In genomic region chr22:30001459-30001858, GRCh38 we compare ENCODE assay signal across 17 cellular contexts.
DNase-seq lines count a peak whose midpoint lies in the region; ATAC-seq and TF ChIP-seq lines count a peak whose summit lies in the region.
"Had no signal": no experiment of that assay in that cellular context is flagged by ENCODE, and none has a peak within 500 bp of the region (broad histone marks: within the 10 kb centered on the region; RNA-seq: fewer than 3 reads in every experiment).

No MANE protein-coding gene starts in this region.

- H3K9me3 ChIP-seq in mucosa of descending colon = no peaks in the 10 kb centered on the region
- H3K9me3 ChIP-seq: BLaER1 had no signal

- H3K27ac Mint-ChIP-seq in activated naive CD4-positive, alpha-beta T cell treated with anti-CD3 and anti-CD28 coated beads, Interleukin-2, amount 50 U/mL, for 24 hours = peak overlapping the region; percentile 12

- no peak overlapping the region for H3K4me3 Mint-ChIP-seq in activated naive CD4-positive, alpha-beta T cell treated with anti-CD3 and anti-CD28 coated beads, Interleukin-2, amount 50 U/mL, for 24 hours

- H3K4me3 ChIP-seq in epithelial cell of proximal tubule (ENCODE audit: low read depth, low read length) (no peak overlapping the region), mucosa of descending colon (no peak overlapping the region)
- H3K4me3 ChIP-seq: BLaER1 had no signal

- ATAC-seq in mucosa of descending colon (peak; percentile 60), HG03571 (IDR thresholded peaks at IDR 0.05; ENCODE audit: unreplicated experiment) (no peak), HG02938 (IDR thresholded peaks at IDR 0.05; ENCODE audit: unreplicated experiment) (no peak), left ventricle myocardium superior (no peak)
- ATAC-seq: HepG2, Panc1 had no signal

- H3K4me1 ChIP-seq in mucosa of descending colon (ENCODE audit: low read depth) = peaks cover 14% of the 10 kb centered on the region

- peaks cover 10% of the 10 kb centered on the region for H3K36me3 Mint-ChIP-seq in activated naive CD4-positive, alpha-beta T cell treated with anti-CD3 and anti-CD28 coated beads, Interleukin-2, amount 50 U/mL, for 24 hours

- no peaks in the 10 kb centered on the region for H3K36me3 ChIP-seq in mucosa of descending colon (ENCODE audit: low read depth)

- H3K27me3 Mint-ChIP-seq in activated naive CD4-positive, alpha-beta T cell treated with anti-CD3 and anti-CD28 coated beads, Interleukin-2, amount 50 U/mL, for 24 hours = no peaks in the 10 kb centered on the region

- no peak for TF ChIP-seq CTCF in epithelial cell of proximal tubule (conservative IDR thresholded peaks at IDR 0.05; ENCODE audit: low read depth, low read length)
- no peak for TF ChIP-seq CTCF in mucosa of descending colon (IDR thresholded peaks at IDR 0.05)

- DNase-seq in activated naive CD4-positive, alpha-beta T cell (lab: John Stamatoyannopoulos, UW) = no peak
- DNase-seq in epithelial cell of proximal tubule (ENCODE audit: low read depth) (peak; percentile 67), mucosa of descending colon (peak in 1 of 3 donors; percentile 37), left ventricle myocardium superior (no peak), NCI-H510A treated with DMSO at 0.1 percent for 48 hours (lab: John Stamatoyannopoulos, UW) (no peak)
- DNase-seq: COR-L47, NCI-H1048, NCI-H146, NCI-H2081, NCI-H524, Right ventricle myocardium superior had no signal

- H3K4me1 Mint-ChIP-seq in activated naive CD4-positive, alpha-beta T cell treated with anti-CD3 and anti-CD28 coated beads, Interleukin-2, amount 50 U/mL, for 24 hours = peaks cover 10% of the 10 kb centered on the region

- intact Hi-C loops in mucosa of descending colon (cut with DNase I, micrococcal nuclease) (no loop called here), left ventricle myocardium superior (cut with micrococcal nuclease) (no loop called here)

- H3K9me3 Mint-ChIP-seq in activated naive CD4-positive, alpha-beta T cell treated with anti-CD3 and anti-CD28 coated beads, Interleukin-2, amount 50 U/mL, for 24 hours = no peaks in the 10 kb centered on the region
